ENCODE assay signal across 8 cellular contexts in the genomic region with DNA sequence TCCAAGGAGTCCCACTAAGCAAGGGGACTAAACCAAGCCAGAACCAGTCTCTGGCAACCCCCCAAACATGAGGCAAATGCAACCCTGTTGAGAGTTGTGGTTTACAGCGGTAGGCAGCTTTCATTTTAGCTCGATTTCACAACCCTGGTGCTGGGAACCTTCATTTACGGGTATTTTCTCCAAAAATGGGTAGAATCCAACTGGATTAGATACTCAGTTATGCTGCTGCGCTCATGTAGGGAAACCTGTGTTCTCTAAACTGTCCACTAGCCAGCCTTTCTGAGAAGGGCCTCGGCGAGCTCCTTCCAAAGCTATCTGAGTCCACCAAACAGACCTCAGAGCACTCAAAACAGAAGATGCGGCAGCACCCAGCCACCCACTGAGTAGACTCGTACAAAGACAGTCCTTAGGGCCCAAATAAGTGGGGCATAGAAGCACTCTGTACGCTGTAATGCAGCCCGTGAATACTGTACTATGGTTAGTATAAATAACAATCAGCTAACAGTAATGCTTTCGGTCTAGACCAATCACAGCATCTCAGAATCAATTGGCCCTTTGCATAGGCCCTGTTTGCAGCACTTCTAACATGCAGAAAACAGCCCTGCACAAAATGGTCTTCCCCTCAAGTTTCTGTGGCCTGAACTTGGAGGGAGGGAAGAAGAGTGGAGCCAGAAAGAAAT.
DNase-seq lines count a peak whose midpoint lies in the region; ATAC-seq and TF ChIP-seq lines count a peak whose summit lies in the region.

No MANE protein-coding gene starts in this region.

- H3K27me3 ChIP-seq in stomach smooth muscle (ENCODE audit: control insufficient read depth in 1 of 2, insufficient read depth in 2 of 2, low read length in 2 of 2) (no peaks in the 10 kb centered on the region), neuronal stem cell (ENCODE audit: control insufficient read depth in 3 of 3, insufficient read depth in 3 of 3, low read depth in 1 of 3, low read length in 3 of 3) (no peaks in the 10 kb centered on the region)

- H2AK5ac ChIP-seq in neuronal stem cell (ENCODE audit: low read depth, low read length) = no peak overlapping the region

- peaks cover 20% of the 10 kb centered on the region for H3K4me1 ChIP-seq in stomach smooth muscle (ENCODE audit: control insufficient read depth, insufficient read depth, low read length)
- no peaks in the 10 kb centered on the region for H3K4me1 ChIP-seq in neuronal stem cell (ENCODE audit: control insufficient read depth in 2 of 2, insufficient read depth in 1 of 2, low read depth in 1 of 2, low read length in 2 of 2)

- H3K9me3 ChIP-seq in stomach smooth muscle (ENCODE audit: control insufficient read depth in 2 of 2, low read length in 2 of 2) (no peaks in the 10 kb centered on the region), neuronal stem cell (replicated peaks in 1 of 2; ENCODE audit: control insufficient read depth in 2 of 2, insufficient read depth in 1 of 2, low read depth in 1 of 2, low read length in 2 of 2) (peaks cover 0 to 7% of the 10 kb centered on the region in 2 donors)

- H2BK120ac ChIP-seq in neuronal stem cell (ENCODE audit: low read depth, low read length) = no peak overlapping the region

- H3K9ac ChIP-seq in stomach smooth muscle (ENCODE audit: low read length in 2 of 2) = no peak overlapping the region
- no peak overlapping the region for H3K9ac ChIP-seq in neuronal stem cell (ENCODE audit: low read depth, low read length, poor library complexity)

- H4K91ac ChIP-seq in neuronal stem cell (ENCODE audit: low read depth, low read length, poor library complexity) = no peak overlapping the region

- no peak overlapping the region for H3K4ac ChIP-seq in neuronal stem cell (ENCODE audit: low read length)

- peaks cover 15 to 29% of the 10 kb centered on the region in 2 donors for H3K36me3 ChIP-seq in stomach smooth muscle (ENCODE audit: control insufficient read depth in 2 of 2, insufficient read depth in 2 of 2, low read length in 2 of 2)
- H3K36me3 ChIP-seq in neuronal stem cell (replicated peaks in 1 of 2; ENCODE audit: control insufficient read depth in 2 of 2, insufficient read depth in 2 of 2, low read length in 2 of 2) = peaks cover 0 to 74% of the 10 kb centered on the region in 2 donors

- WGBS in neuronal stem cell (ENCODE audit: extremely low coverage in 2 of 2, insufficient read length in 2 of 2, insufficient replicate concordance in 1 of 2), 2 donors = no CpG with 5 or more reads among the region's 11 CpGs

- no peak overlapping the region for H4K8ac ChIP-seq in neuronal stem cell (ENCODE audit: low read depth, low read length)

- H3K23ac ChIP-seq in neuronal stem cell (ENCODE audit: low read depth, low read length, poor library complexity) = no peak overlapping the region

- no peak overlapping the region for H3K14ac ChIP-seq in neuronal stem cell (ENCODE audit: low read length)

- H3K79me1 ChIP-seq in neuronal stem cell (ENCODE audit: low read depth, low read length) = no peaks in the 10 kb centered on the region

- H2BK15ac ChIP-seq in neuronal stem cell (ENCODE audit: low read length) = no peak overlapping the region

- no peak overlapping the region for H2BK12ac ChIP-seq in neuronal stem cell (ENCODE audit: low read length)

- H3K4me3 ChIP-seq in stomach smooth muscle (ENCODE audit: low read length in 2 of 2) (no peak overlapping the region), neuronal stem cell (ENCODE audit: low read length in 2 of 2) (no peak overlapping the region)

- ATAC-seq in GM18519 (IDR thresholded peaks at IDR 0.05; ENCODE audit: low FRiP score, unreplicated experiment) = peak; percentile 57
- ATAC-seq in HG02678 (IDR thresholded peaks at IDR 0.05; ENCODE audit: unreplicated experiment) = peak; percentile 48
- peak; percentile 25 for ATAC-seq in esophagus mucosa

- TF ChIP-seq POLR2A in Raji (IDR thresholded peaks at IDR 0.05; ENCODE audit: insufficient read depth, low read depth, low read length) = peak; percentile 31; the same call in 1 of the 2 replicates

- no peak overlapping the region for H3K4me2 ChIP-seq in neuronal stem cell (ENCODE audit: insufficient read depth, low read length, poor library complexity, severe bottlenecking)

- H2AFZ ChIP-seq in neuronal stem cell (ENCODE audit: low read length) = no peak overlapping the region

- no peak for DNase-seq in NCI-H526 (lab: John Stamatoyannopoulos, UW)
- DNase-seq in NCI-H2029 treated with DMSO at 0.1 percent for 48 hours (lab: John Stamatoyannopoulos, UW) = no peak
- no peak for DNase-seq in neuronal stem cell (ENCODE audit: low spot score)

- no peak overlapping the region for H3K18ac ChIP-seq in neuronal stem cell (ENCODE audit: low read length)

- peak overlapping the region; percentile 12 for H3K27ac ChIP-seq in stomach smooth muscle (ENCODE audit: low read length)
- H3K27ac ChIP-seq in neuronal stem cell (replicated peaks; ENCODE audit: low read length) = no peak overlapping the region

- H2BK5ac ChIP-seq in neuronal stem cell (ENCODE audit: low read length) = no peak overlapping the region
